In the genomic region with DNA sequence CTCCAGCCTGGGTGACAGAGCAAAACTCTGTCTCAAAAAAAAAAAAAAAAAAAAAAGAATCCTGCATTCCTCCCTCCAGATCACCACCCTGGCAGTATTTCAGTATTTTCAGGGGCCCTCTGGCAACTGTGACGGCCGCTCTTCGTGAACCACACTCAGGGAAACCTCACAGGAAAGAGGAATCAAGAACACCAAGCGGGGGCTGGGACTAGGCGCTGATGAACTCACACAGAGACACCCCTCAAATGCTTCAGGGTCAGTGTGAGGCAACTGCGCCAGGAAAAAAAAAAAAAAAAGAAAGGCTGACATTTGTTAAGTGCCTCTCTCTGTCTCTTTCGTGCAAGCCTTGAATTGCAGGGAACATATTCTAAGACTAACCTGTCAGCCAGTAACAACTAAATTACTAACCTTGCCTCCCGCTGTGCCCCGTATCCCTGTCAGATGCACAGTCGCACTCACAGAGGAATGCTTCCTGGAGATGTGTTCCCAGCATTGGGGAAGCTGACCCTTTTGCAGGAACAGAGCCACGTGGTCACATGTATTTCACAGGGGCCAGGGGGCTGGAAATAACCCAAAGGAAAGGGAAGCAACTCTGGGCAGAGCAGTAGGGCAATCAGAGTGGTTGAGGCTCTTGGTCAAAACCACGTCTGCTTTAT, we compare ENCODE assay signal across 16 cellular contexts.
A peak's percentile ranks its signal among the peaks of the same experiment; 100 is the strongest.
DNase-seq lines count a peak whose midpoint lies in the region; ATAC-seq and TF ChIP-seq lines count a peak whose summit lies in the region.
"Had no signal": no experiment of that assay in that cellular context is flagged by ENCODE, and none has a peak within 500 bp of the region (broad histone marks: within the 10 kb centered on the region; RNA-seq: fewer than 3 reads in every experiment).

No MANE protein-coding gene starts in this region.

- intact Hi-C loops in psoas muscle (cut with DNase I): loop anchor here in 1 of 2 donors (2.0 kb wide), 1 partner anchor 246 kb away; no protein-coding TSS in a partner anchor
- intact Hi-C loops in activated CD4-positive, alpha-beta memory T cell treated with anti-CD3 and anti-CD28 coated beads for 36 hours (cut with micrococcal nuclease): no loop called here

- no peaks in the 10 kb centered on the region for H3K27me3 Mint-ChIP-seq in activated CD4-positive, alpha-beta memory T cell treated with anti-CD3 and anti-CD28 coated beads for 36 hours
- no peaks in the 10 kb centered on the region for H3K27me3 Mint-ChIP-seq in chondrocyte (ENCODE audit: low read depth)
- H3K27me3 Mint-ChIP-seq: CD4-positive, CD25-positive, alpha-beta regulatory T cell had no signal

- H3K9me3 ChIP-seq in psoas muscle: no peaks in the 10 kb centered on the region
- H3K9me3 ChIP-seq: colonic mucosa, esophagus squamous epithelium had no signal

- TF ChIP-seq CTCF in psoas muscle (IDR thresholded peaks at IDR 0.05) (no peak), chondrocyte (IDR thresholded peaks at IDR 0.05) (no peak)

- H3K4me3 ChIP-seq in psoas muscle: no peak overlapping the region
- H3K4me3 ChIP-seq: colonic mucosa, esophagus squamous epithelium had no signal

- H3K36me3 ChIP-seq in psoas muscle (ENCODE audit: insufficient read depth in 1 of 2, low read depth in 1 of 2): no peaks in the 10 kb centered on the region
- H3K36me3 ChIP-seq: colonic mucosa, esophagus squamous epithelium, WERI-Rb-1 had no signal

- H3K9me3 Mint-ChIP-seq in activated CD4-positive, alpha-beta memory T cell treated with anti-CD3 and anti-CD28 coated beads for 36 hours: no peaks in the 10 kb centered on the region
- H3K9me3 Mint-ChIP-seq in chondrocyte (ENCODE audit: low read depth): no peaks in the 10 kb centered on the region

- ATAC-seq in psoas muscle (peak in 3 of 4 donors; percentile 13 to 16 (median 16)), HG03097 (IDR thresholded peaks at IDR 0.05; ENCODE audit: low FRiP score, unreplicated experiment) (no peak)
- ATAC-seq: stimulated activated naive CD8-positive, alpha-beta T cell treated with anti-CD3 and anti-CD28 coated beads, Interleukin-15, Interleukin-2, amounts not matched to agents 100 U/mL and 50 U/mL, for 24 hours had no signal

- no peak overlapping the region for H3K27ac Mint-ChIP-seq in activated CD4-positive, alpha-beta memory T cell treated with anti-CD3 and anti-CD28 coated beads for 36 hours
- no peak overlapping the region for H3K27ac Mint-ChIP-seq in chondrocyte (ENCODE audit: unreplicated experiment)
- H3K27ac Mint-ChIP-seq: CD4-positive, CD25-positive, alpha-beta regulatory T cell had no signal

- H3K4me1 ChIP-seq in psoas muscle: peaks cover 27% of the 10 kb centered on the region
- H3K4me1 ChIP-seq: colonic mucosa had no signal

- POLR2A ChIA-PET in activated CD4-positive, alpha-beta memory T cell treated with anti-CD3 and anti-CD28 coated beads for 36 hours (lab: Charles Lee): no interaction called here

- H3K27me3 ChIP-seq in psoas muscle (ENCODE audit: insufficient read depth in 3 of 3, low read length in 2 of 3): no peaks in the 10 kb centered on the region
- H3K27me3 ChIP-seq: colonic mucosa, esophagus squamous epithelium had no signal

- WGBS in psoas muscle, 3 donors: 24 to 33% (median 26%) methylated on average over 12 of the region's 12 CpGs

- H3K4me3 Mint-ChIP-seq in activated CD4-positive, alpha-beta memory T cell treated with anti-CD3 and anti-CD28 coated beads for 36 hours: no peak overlapping the region
- no peak overlapping the region for H3K4me3 Mint-ChIP-seq in chondrocyte (ENCODE audit: unreplicated experiment)
- H3K4me3 Mint-ChIP-seq: CD4-positive, CD25-positive, alpha-beta regulatory T cell had no signal

- H3K4me1 Mint-ChIP-seq in activated CD4-positive, alpha-beta memory T cell treated with anti-CD3 and anti-CD28 coated beads for 36 hours (ENCODE audit: low read depth): no peaks in the 10 kb centered on the region
- peaks cover 6% of the 10 kb centered on the region for H3K4me1 Mint-ChIP-seq in chondrocyte (ENCODE audit: low read depth)

- CTCF ChIA-PET in activated CD4-positive, alpha-beta memory T cell treated with anti-CD3 and anti-CD28 coated beads for 36 hours (lab: Charles Lee): no interaction called here

- no peak overlapping the region for H3K27ac ChIP-seq in psoas muscle
- H3K27ac ChIP-seq: colonic mucosa, WERI-Rb-1 had no signal

- H3K36me3 Mint-ChIP-seq in activated CD4-positive, alpha-beta memory T cell treated with anti-CD3 and anti-CD28 coated beads for 36 hours: peaks cover 3% of the 10 kb centered on the region
- H3K36me3 Mint-ChIP-seq in chondrocyte (ENCODE audit: low read depth): no peaks in the 10 kb centered on the region

- DNase-seq in GDM1 (lab: John Stamatoyannopoulos, UW): peak; percentile 35
- peak; percentile 50 for DNase-seq in NCI-H2171 treated with DMSO at 0.1 percent for 48 hours (lab: John Stamatoyannopoulos, UW)
- DNase-seq in globus pallidus (ENCODE audit: low spot score): peak; percentile 57
- DNase-seq in psoas muscle: peak in 1 of 2 donors; percentile 15
- no peak for DNase-seq in AG08395 (ENCODE audit: low spot score)
- no peak for DNase-seq in activated CD4-positive, alpha-beta memory T cell treated with anti-CD3 and anti-CD28 coated beads for 36 hours
- DNase-seq in chondrocyte (ENCODE audit: low spot score): no peak
- DNase-seq: CD4-positive, CD25-positive, alpha-beta regulatory T cell; colonic mucosa; esophagus squamous epithelium; GOT3; mammary epithelial cell; NCI-H510A; stimulated activated naive CD8-positive, alpha-beta T cell treated with anti-CD3 and anti-CD28 coated beads, Interleukin-15, Interleukin-2, amounts not matched to agents 100 U/mL and 50 U/mL, for 24 hours; WERI-Rb-1 had no signal

Comparison
In these comparisons a context has a peak if more than half of its experiments do, and no peak if none do; other contexts are left out.
1. DNase-seq: peak in GDM1 (single experiment), NCI-H2171 treated with DMSO at 0.1 percent for 48 hours (single experiment) and globus pallidus (single experiment); none in AG08395 (single experiment), activated CD4-positive, alpha-beta memory T cell treated with anti-CD3 and anti-CD28 coated beads for 36 hours (single experiment) and chondrocyte (single experiment).